Comparison of ENCODE assay signal across 8 cellular contexts in genomic region chr6:26273673-26274595, GRCh38.
DNase-seq lines count a peak whose midpoint lies in the region; ATAC-seq, FAIRE-seq and TF ChIP-seq lines count a peak whose summit lies in the region.

No MANE protein-coding gene starts in this region.

- H2BK120ac ChIP-seq in mesenchymal stem cell (ENCODE audit: low read depth, low read length) = no peak overlapping the region

- H3K14ac ChIP-seq in mesenchymal stem cell (ENCODE audit: low read length in 2 of 2) = no peak overlapping the region

- H3K23ac ChIP-seq in mesenchymal stem cell (ENCODE audit: low read length in 2 of 2) = no peak overlapping the region

- in situ Hi-C loops in K562 (cut with MboI) = no loop called here

- 66% methylated on average over 21 of the region's 21 CpGs for WGBS in K562 (ENCODE audit: insufficient coverage, low coverage, missing lambda C conversion rate)
- WGBS in mesenchymal stem cell = 34% methylated on average over 17 of the region's 21 CpGs

- H2BK15ac ChIP-seq in mesenchymal stem cell (ENCODE audit: low read depth, poor library complexity, severe bottlenecking) = peak overlapping the region; percentile 13

- H2AFZ ChIP-seq in K562 (ENCODE audit: low read depth, low read length) = peak overlapping the region; percentile 58
- no peak overlapping the region for H2AFZ ChIP-seq in mesenchymal stem cell (ENCODE audit: low read depth, low read length)

- peaks cover 1% of the 10 kb centered on the region for H3K79me1 ChIP-seq in mesenchymal stem cell (replicated peaks; ENCODE audit: low read length, poor library complexity, severe bottlenecking)

- CTCF ChIA-PET in K562 (lab: Yijun Ruan, JAX; ENCODE audit: low intra/inter-chr PET ratio) = no interaction called here

- FAIRE-seq in K562 (lab: Jason Lieb, UNC) = no peak

- H3K9ac ChIP-seq in HUES48 (ENCODE audit: low read depth, low read length) (peak overlapping the region; percentile 99), K562 (ENCODE audit: insufficient read depth in 1 of 2, low read depth in 2 of 2, low read length in 2 of 2) (no peak overlapping the region), mesenchymal stem cell (ENCODE audit: low read length) (peak overlapping the region; percentile 87)

- peak overlapping the region in 1 of 2 experiments; percentile 81 for H3K18ac ChIP-seq in mesenchymal stem cell (ENCODE audit: low read depth in 1 of 2, low read length in 2 of 2)

- no peak overlapping the region for H2AK5ac ChIP-seq in mesenchymal stem cell (ENCODE audit: low read length, severe bottlenecking)

- POLR2A ChIA-PET in K562 (lab: Yijun Ruan, JAX) = interaction anchor here (1.0 to 7.2 kb wide), 9 partner anchors 10 to 150 kb away, joined by 3 to 57 read pairs (median 5); a partner anchor contains a TSS

- H3K79me2 ChIP-seq in K562 (ENCODE audit: control insufficient read depth, insufficient read depth, low read length) = no peaks in the 10 kb centered on the region

- H3K9me3 ChIP-seq in HUES48 (ENCODE audit: control insufficient read depth, insufficient read depth, low read length) (no peaks in the 10 kb centered on the region), K562 (replicated peaks; ENCODE audit: control insufficient read depth, insufficient read depth, low read depth, low read length) (peaks cover 4% of the 10 kb centered on the region; the same call in 1 of the 2 replicates), mesenchymal stem cell (ENCODE audit: control insufficient read depth, low read length) (no peaks in the 10 kb centered on the region)

- no peak for TF ChIP-seq EP300 in K562 (IDR thresholded peaks at IDR 0.05; ENCODE audit: low read length)

- TF ChIP-seq CTCF in AG09309 (IDR thresholded peaks at IDR 0.05; ENCODE audit: control insufficient read depth, insufficient read depth, low read depth, low read length, missing control alignments) (no peak), K562 (IDR thresholded peaks at IDR 0.05 in 2 of 3, conservative IDR thresholded peaks at IDR 0.05 in 1 of 3; ENCODE audit: insufficient read depth in 2 of 3, low read depth in 1 of 3, low read length in 3 of 3) (no peak)

- H3K4me3 ChIP-seq in AG09309 (ENCODE audit: control insufficient read depth, low read depth, low read length) (peak overlapping the region; percentile 61), HUES48 (ENCODE audit: low read depth, low read length) (peak overlapping the region; percentile 91), K562 (no peak overlapping the region), mesenchymal stem cell (ENCODE audit: insufficient read depth in 1 of 2, low read depth in 1 of 2, low read length in 2 of 2) (peak overlapping the region; percentile 49 to 78)

- TF ChIP-seq RAD21 in K562 (CRISPR knock-in tag; conservative IDR thresholded peaks at IDR 0.05 in 1 of 2, IDR thresholded peaks at IDR 0.05 in 1 of 2) = no peak

- H3K27ac ChIP-seq in HUES48 (ENCODE audit: low read depth, low read length) (peak overlapping the region; percentile 88), K562 (ENCODE audit: extremely low read depth, low read depth, low read length) (no peak overlapping the region), mesenchymal stem cell (ENCODE audit: low read length, poor library complexity, severe bottlenecking) (peak overlapping the region; percentile 87)

- H2BK12ac ChIP-seq in mesenchymal stem cell (ENCODE audit: low read length in 2 of 2) = no peak overlapping the region

- H4K91ac ChIP-seq in mesenchymal stem cell (ENCODE audit: low read length) = no peak overlapping the region

- DNase-seq in AG09309 (ENCODE audit: low read depth) = no peak
- no peak for DNase-seq in K562 (ENCODE audit: extremely low read depth in 1 of 4, low spot score in 3 of 4)
- peak; percentile 31 for DNase-seq in mesenchymal stem cell
- no peak for DNase-seq in NCI-H2081 (lab: John Stamatoyannopoulos, UW)
- DNase-seq in DMS79 (lab: John Stamatoyannopoulos, UW) = no peak
- no peak for DNase-seq in NCI-H1436 treated with DMSO at 0.1 percent for 48 hours (lab: John Stamatoyannopoulos, UW)

- H3K4me1 ChIP-seq in HUES48 (ENCODE audit: control insufficient read depth, insufficient read depth, low read length) = peaks cover 18% of the 10 kb centered on the region
- peaks cover 0 to 3% of the 10 kb centered on the region in 2 experiments; a peak in 1 of 5 replicates for H3K4me1 ChIP-seq in K562 (replicated peaks in 1 of 2; ENCODE audit: control insufficient read depth in 2 of 2, insufficient read depth in 2 of 2, low read length in 2 of 2)
- peaks cover 10% of the 10 kb centered on the region for H3K4me1 ChIP-seq in mesenchymal stem cell (ENCODE audit: control insufficient read depth, insufficient read depth, low read depth, low read length)

- H2BK5ac ChIP-seq in mesenchymal stem cell (ENCODE audit: low read depth, low read length, poor library complexity, severe bottlenecking) = no peak overlapping the region

- no peaks in the 10 kb centered on the region for H4K20me1 ChIP-seq in K562 (replicated peaks; ENCODE audit: control insufficient read depth, insufficient read depth, low read length)

- no peak overlapping the region for H3K4ac ChIP-seq in mesenchymal stem cell (ENCODE audit: low read depth in 1 of 2, low read length in 2 of 2)

- H3K4me2 ChIP-seq in K562 (ENCODE audit: insufficient read depth, low read length) = peak overlapping the region; percentile 10; the same call in 1 of the 2 replicates
- H3K4me2 ChIP-seq in mesenchymal stem cell (ENCODE audit: low read length, poor library complexity, severe bottlenecking) = peak overlapping the region; percentile 75

- BruUV-seq in K562 (replicated peaks; lab: Mats Ljungman, UMichigan) = no TSS peak

- intact Hi-C loops in K562 (cut with micrococcal nuclease) = no loop called here

- H4K8ac ChIP-seq in mesenchymal stem cell (ENCODE audit: low read length) = no peak overlapping the region

- H3K27me3 ChIP-seq in HUES48 (ENCODE audit: control insufficient read depth, insufficient read depth, low read length) (no peaks in the 10 kb centered on the region), K562 (ENCODE audit: control insufficient read depth in 2 of 2, insufficient read depth in 2 of 2, low read length in 2 of 2) (no peaks in the 10 kb centered on the region), mesenchymal stem cell (ENCODE audit: control insufficient read depth in 1 of 2, insufficient read depth in 1 of 2, low read length in 2 of 2) (no peaks in the 10 kb centered on the region)

- no peak for TF ChIP-seq POLR2A in K562 (conservative IDR thresholded peaks at IDR 0.05)

- ATAC-seq in K562 (no peak), HG02885 (IDR thresholded peaks at IDR 0.05; ENCODE audit: poor library complexity, unreplicated experiment) (no peak)

- no peaks in the 10 kb centered on the region for H3K9me1 ChIP-seq in K562 (ENCODE audit: control insufficient read depth, insufficient read depth, low read length)

- H3K36me3 ChIP-seq in HUES48 (ENCODE audit: control insufficient read depth, insufficient read depth, low read length) (no peaks in the 10 kb centered on the region), K562 (ENCODE audit: control insufficient read depth, insufficient read depth, low read length) (0 out of 3 replicates have a peak, but pooled peaks cover 3% of the 10 kb centered on the region), mesenchymal stem cell (ENCODE audit: control insufficient read depth in 1 of 2, insufficient read depth in 2 of 2, low read depth in 1 of 2, low read length in 2 of 2) (no peaks in the 10 kb centered on the region)

TF ChIP-seq in K562, 482 proteins besides CTCF, POLR2A, EP300 and RAD21:
- TF ChIP-seq RFX1 (IDR thresholded peaks at IDR 0.05) = no peak
- 0 out of 4 replicates have a peak, but pooled peaks of 1 of the 2 experiments have one; percentile 15 for TF ChIP-seq MLLT1 (IDR thresholded peaks at IDR 0.05)

Comparison
In these comparisons a context has a peak if more than half of its experiments do, and no peak if none do; other contexts are left out.
1. H3K9ac ChIP-seq: peak in HUES48 (single experiment) and mesenchymal stem cell (single experiment); none in K562 (0 of 2).